ENCODE assay signal across 18 cellular contexts in the genomic region with DNA sequence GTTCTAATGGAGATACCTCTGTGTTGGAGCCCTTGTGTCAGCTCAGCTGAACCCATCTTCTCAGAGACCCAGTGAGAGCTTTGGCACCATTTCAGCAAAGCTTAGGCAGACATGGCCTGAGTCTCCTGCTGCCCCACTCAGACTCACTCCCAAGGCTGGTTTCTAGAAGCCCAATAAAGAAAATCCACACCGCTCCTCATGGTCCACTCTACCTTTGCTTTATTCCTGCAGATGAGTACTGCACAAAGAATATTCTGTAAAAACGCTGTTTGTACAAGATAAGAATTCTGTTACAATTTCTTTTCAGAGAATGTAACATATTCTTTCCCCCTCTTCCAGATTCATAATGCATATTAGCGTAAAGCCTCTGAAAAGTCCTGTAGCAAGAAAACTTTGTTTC.
"Had no signal": no experiment of that assay in that cellular context is flagged by ENCODE, and none has a peak within 500 bp of the region (broad histone marks: within the 10 kb centered on the region; RNA-seq: fewer than 3 reads in every experiment).

No MANE protein-coding gene starts in this region.

- H3K27me3 ChIP-seq: left lung had no signal

- H3K4me3 ChIP-seq: coronary artery, dorsolateral prefrontal cortex, esophagus muscularis mucosa, gastroesophageal sphincter, heart left ventricle, hepatocyte, left lung, lower lobe of right lung, mucosa of descending colon had no signal

- ATAC-seq: foreskin keratinocyte, gastroesophageal sphincter, heart left ventricle, left cardiac atrium, left lung, lower lobe of right lung, mucosa of descending colon had no signal

- DNase-seq: dermis blood vessel endothelial cell; effector CD4-positive, alpha-beta T cell; effector memory CD4-positive, alpha-beta T cell; foreskin keratinocyte; heart left ventricle; immature natural killer cell; left cardiac atrium; left lung; left ventricle myocardium superior; lower lobe of right lung; mesenchymal stem cell; mucosa of descending colon; naive B cell had no signal

- H3K27ac ChIP-seq: coronary artery, dorsolateral prefrontal cortex, esophagus muscularis mucosa, foreskin keratinocyte, gastroesophageal sphincter, heart left ventricle, hepatocyte, left lung, lower lobe of right lung had no signal

- H3K36me3 ChIP-seq: esophagus muscularis mucosa, gastroesophageal sphincter, heart left ventricle, left lung, lower lobe of right lung had no signal

- H3K4me1 ChIP-seq: esophagus muscularis mucosa, foreskin keratinocyte, gastroesophageal sphincter, heart left ventricle, left lung, lower lobe of right lung had no signal

- H3K9me3 ChIP-seq: gastroesophageal sphincter, heart left ventricle, lower lobe of right lung, mucosa of descending colon had no signal
